In genomic region chr5:134561871-134562296, GRCh38 we compare ENCODE assay signal across 10 cellular contexts. TPM values are rescaled to one million over a fixed set of nuclear protein-coding genes. Genes with fewer than 3 reads are reported as not detected.
DNase-seq lines count a peak whose midpoint lies in the region; ATAC-seq and TF ChIP-seq lines count a peak whose summit lies in the region.
"Had no signal": no experiment of that assay in that cellular context is flagged by ENCODE, and none has a peak within 500 bp of the region (broad histone marks: within the 10 kb centered on the region; RNA-seq: fewer than 3 reads in every experiment).

No MANE protein-coding gene starts in this region.

- H3K36me3 ChIP-seq in Karpas-422 (ENCODE audit: insufficient read depth, low read length) (peaks cover 73% of the 10 kb centered on the region), neural progenitor cell (no peaks in the 10 kb centered on the region)

- H3K36me3 Mint-ChIP-seq in neural progenitor cell = peaks cover under 1% of the 10 kb centered on the region

- H3K27ac Mint-ChIP-seq in neural progenitor cell = peak overlapping the region; percentile 89

- H3K79me2 ChIP-seq in Karpas-422 (ENCODE audit: low read length) (peaks cover 49% of the 10 kb centered on the region), neural progenitor cell (ENCODE audit: low read depth) (no peaks in the 10 kb centered on the region)

- no peaks in the 10 kb centered on the region for H3K27me3 ChIP-seq in Karpas-422 (ENCODE audit: low read length)
- no peaks in the 10 kb centered on the region for H3K27me3 ChIP-seq in neural progenitor cell

- TF ChIP-seq CTCF in neural progenitor cell (IDR thresholded peaks at IDR 0.05) = peak; percentile 69

- H3F3A ChIP-seq in neural progenitor cell (ENCODE audit: low read depth) = no peaks in the 10 kb centered on the region

- peak; percentile 79 for DNase-seq in EL
- DNase-seq in Karpas-422 = peak; percentile 69
- DNase-seq in dermis blood vessel endothelial cell = peak; percentile 99
- DNase-seq in neural progenitor cell (ENCODE audit: low spot score) = peak; percentile 69
- DNase-seq in NCI-H2227 treated with DMSO at 0.1 percent for 48 hours (lab: John Stamatoyannopoulos, UW) = no peak
- no peak for DNase-seq in activated T-cell treated with anti-CD3 and anti-CD28 coated beads, Interleukin-2, amount 50 U/mL, for 48 hours
- DNase-seq: RPMI8226 had no signal

- no peak overlapping the region for H3K4me2 ChIP-seq in Karpas-422 (ENCODE audit: low read depth, low read length, poor library complexity, severe bottlenecking)
- no peak overlapping the region for H3K4me2 ChIP-seq in neural progenitor cell

- H3K9me3 Mint-ChIP-seq in neural progenitor cell = peaks cover 1% of the 10 kb centered on the region
- H3K9me3 Mint-ChIP-seq: memory B cell had no signal

- H3K4me1 ChIP-seq in Karpas-422 (ENCODE audit: low read length) (no peaks in the 10 kb centered on the region), neural progenitor cell (no peaks in the 10 kb centered on the region)

- H3K4me3 Mint-ChIP-seq in neural progenitor cell = no peak overlapping the region
- H3K4me3 Mint-ChIP-seq: memory B cell had no signal

- H3K9ac ChIP-seq in Karpas-422 (ENCODE audit: low read length) = no peak overlapping the region
- H3K9ac ChIP-seq in neural progenitor cell = no peak overlapping the region

- no peaks in the 10 kb centered on the region for H3K9me2 ChIP-seq in Karpas-422 (replicated peaks; ENCODE audit: insufficient read depth, low read length)

- H3K9me3 ChIP-seq in Karpas-422 (ENCODE audit: low read length) = no peaks in the 10 kb centered on the region
- no peaks in the 10 kb centered on the region for H3K9me3 ChIP-seq in neural progenitor cell (ENCODE audit: low read depth)

- peaks cover 4% of the 10 kb centered on the region for H3K4me1 Mint-ChIP-seq in neural progenitor cell

- H3K4me3 ChIP-seq in Karpas-422 (ENCODE audit: low read length) (no peak overlapping the region), neural progenitor cell (no peak overlapping the region)

- H2AFZ ChIP-seq in Karpas-422 (ENCODE audit: low read length) (no peak overlapping the region), neural progenitor cell (replicated peaks) (peak overlapping the region; percentile 82)

- H4K20me1 ChIP-seq in Karpas-422 (ENCODE audit: insufficient read depth, low read depth, low read length) = peaks cover 18% of the 10 kb centered on the region
- no peaks in the 10 kb centered on the region for H4K20me1 ChIP-seq in neural progenitor cell (ENCODE audit: low read depth)

- H3K27ac ChIP-seq in Karpas-422 (ENCODE audit: low read length) (no peak overlapping the region), neural progenitor cell (no peak overlapping the region)

- H3K27me3 Mint-ChIP-seq in neural progenitor cell (ENCODE audit: insufficient read depth, low read depth) = peaks cover 9% of the 10 kb centered on the region
- H3K27me3 Mint-ChIP-seq: memory B cell had no signal

- no peak for ATAC-seq in HG03521 (IDR thresholded peaks at IDR 0.05; ENCODE audit: unreplicated experiment)
- ATAC-seq in GM21381 (IDR thresholded peaks at IDR 0.05; ENCODE audit: unreplicated experiment) = no peak

RNA-seq across cellular contexts. Expression of gene JADE2, which starts 36.4 kb away (rescaled TPM):
- 82.1 and 139 TPM in 2 replicates for total RNA-seq in Karpas-422 (2014; rRNA removed; shearing (Covaris generic); ENCODE audit: low replicate concordance)
- total RNA-seq in dermis blood vessel endothelial cell (23.3 and 31.7 TPM in 2 replicates), neural progenitor cell (ENCODE audit: low replicate concordance) (1.7 and 2.3 TPM in 2 replicates)

Comparison
In these comparisons a context has a peak if more than half of its experiments do, and no peak if none do; other contexts are left out.
1. DNase-seq: peak in EL (single experiment), Karpas-422 (single experiment), dermis blood vessel endothelial cell (single experiment) and neural progenitor cell (single experiment); none in NCI-H2227 treated with DMSO at 0.1 percent for 48 hours (single experiment) and activated T-cell treated with anti-CD3 and anti-CD28 coated beads, Interleukin-2, amount 50 U/mL, for 48 hours (0 of 2).